1 cellular context compared by ENCODE assay signal in genomic region chr20:35942243-35942642, GRCh38.
TF ChIP-seq lines count a peak whose summit lies in the region.

No MANE protein-coding gene starts in this region.

TF ChIP-seq in HepG2, 621 proteins besides CTCF, POLR2A, EP300 and RAD21:
- TF ChIP-seq SNAI1 (CRISPR knock-in tag; IDR thresholded peaks at IDR 0.05; ENCODE audit: borderline replicate concordance) (no peak), UBTF (CRISPR knock-in tag; IDR thresholded peaks at IDR 0.05) (no peak), ZBTB10 (CRISPR knock-in tag; IDR thresholded peaks at IDR 0.05; ENCODE audit: borderline replicate concordance) (no peak), THAP7 (CRISPR knock-in tag; IDR thresholded peaks at IDR 0.05) (no peak), ZNF709 (CRISPR knock-in tag; IDR thresholded peaks at IDR 0.05) (no peak), NR2C2 (CRISPR knock-in tag; IDR thresholded peaks at IDR 0.05; ENCODE audit: borderline replicate concordance) (no peak)
